11 cellular contexts compared by ENCODE assay signal in genomic region chr11:110311783-110312578, GRCh38. TPM values are rescaled to one million over a fixed set of nuclear protein-coding genes. Genes with fewer than 3 reads are reported as not detected.
DNase-seq lines count a peak whose midpoint lies in the region; ATAC-seq, FAIRE-seq and TF ChIP-seq lines count a peak whose summit lies in the region.
"Had no signal": no experiment of that assay in that cellular context is flagged by ENCODE, and none has a peak within 500 bp of the region (broad histone marks: within the 10 kb centered on the region; RNA-seq: fewer than 3 reads in every experiment).

No MANE protein-coding gene starts in this region.

- intact Hi-C loops in adrenal gland (cut with DNase I), result no loop called here

- H3K4me1 Mint-ChIP-seq in memory B cell, result no peaks in the 10 kb centered on the region

- DNase-seq in EL (peak; percentile 66), adrenal gland (peak in 6 of 7 donors; percentile 46 to 73 (median 62)), memory B cell (ENCODE audit: low spot score in 2 of 2) (no peak), small intestine (no peak), putamen (ENCODE audit: low spot score) (no peak), KG1 (lab: John Stamatoyannopoulos, UW) (no peak)
- DNase-seq: head of caudate nucleus, NCI-H2227 treated with DMSO at 0.1 percent for 48 hours, ovary had no signal

- no peak for FAIRE-seq in small intestine (lab: Jason Lieb, UNC)

- H3K9me3 ChIP-seq in adrenal gland (replicated peaks in 1 of 3) (no peaks in the 10 kb centered on the region), small intestine (ENCODE audit: control insufficient read depth, low read depth) (no peaks in the 10 kb centered on the region)
- H3K9me3 ChIP-seq: ovary had no signal

- no peaks in the 10 kb centered on the region for H3K9me3 Mint-ChIP-seq in memory B cell

- no peaks in the 10 kb centered on the region for H3K36me3 ChIP-seq in adrenal gland (replicated peaks in 1 of 2)
- H3K36me3 ChIP-seq in small intestine (ENCODE audit: control insufficient read depth in 2 of 2, insufficient read depth in 2 of 2, low read length in 2 of 2), result no peaks in the 10 kb centered on the region
- H3K36me3 ChIP-seq: ovary had no signal

- H3K27me3 Mint-ChIP-seq in memory B cell, result no peaks in the 10 kb centered on the region

- ATAC-seq in HG02610 (IDR thresholded peaks at IDR 0.05; ENCODE audit: unreplicated experiment) (peak; percentile 58), memory B cell (ENCODE audit: low read depth) (peak; percentile 77), HG02840 (IDR thresholded peaks at IDR 0.05; ENCODE audit: low FRiP score, unreplicated experiment) (no peak)

- no peak overlapping the region for H3K4me3 ChIP-seq in adrenal gland
- no peak overlapping the region for H3K4me3 ChIP-seq in small intestine (ENCODE audit: low read depth in 1 of 2, low read length in 2 of 2)
- H3K4me3 ChIP-seq: ovary had no signal

- TF ChIP-seq POLR2A in adrenal gland (IDR thresholded peaks at IDR 0.05), result no peak

- H3K4me3 Mint-ChIP-seq in memory B cell, result no peak overlapping the region

- 31 to 42% (median 36%) methylated on average over 3 of the region's 3 CpGs for WGBS in adrenal gland, 4 donors
- 70 to 89% (median 79%) methylated on average over 3 of the region's 3 CpGs for WGBS in small intestine, 3 donors

- peaks cover 22 to 32% of the 10 kb centered on the region in 2 donors for H3K4me1 ChIP-seq in adrenal gland (replicated peaks in 1 of 2)
- no peaks in the 10 kb centered on the region for H3K4me1 ChIP-seq in small intestine (ENCODE audit: control insufficient read depth in 2 of 2, insufficient read depth in 1 of 2, low read depth in 1 of 2, low read length in 1 of 2)

- H3K27ac ChIP-seq in adrenal gland (peak overlapping the region in 4 of 5 donors; percentile 75 to 87 (median 84)), small intestine (ENCODE audit: low read depth in 1 of 2, low read length in 1 of 2) (no peak overlapping the region)

- H3K27me3 ChIP-seq in adrenal gland (no peaks in the 10 kb centered on the region), small intestine (ENCODE audit: control insufficient read depth in 2 of 2, insufficient read depth in 2 of 2, low read length in 2 of 2) (peaks cover 0 to 2% of the 10 kb centered on the region in 2 donors)
- H3K27me3 ChIP-seq: ovary had no signal

- TF ChIP-seq CTCF in adrenal gland (IDR thresholded peaks at IDR 0.05), result no peak

- H3K27ac Mint-ChIP-seq in memory B cell, result no peak overlapping the region

- no peaks in the 10 kb centered on the region for H3K36me3 Mint-ChIP-seq in memory B cell

RNA-seq across cellular contexts. Expression of gene RDX, which starts 15.6 kb away (rescaled TPM):
- total RNA-seq in adrenal gland, result 1,000 to 10,000 TPM in 1 of 8 donors, 100 to 1,000 TPM in 7; 229 to 1,153 (median 673) TPM
- polyA plus RNA-seq in adrenal gland, result 100 to 1,000 TPM in 2 of 3 donors, 10 to 100 TPM in 1; 82.4 to 581 (median 196) TPM
- polyA plus RNA-seq in small intestine, result 1 to 10 TPM; 1.6 to 9.7 (median 3.8) TPM

Comparison
In these comparisons a context has a peak if more than half of its experiments do, and no peak if none do; other contexts are left out.
1. DNase-seq: peak in EL (single experiment) and adrenal gland (6 of 7); none in memory B cell (0 of 2), small intestine (single experiment), putamen (single experiment) and KG1 (single experiment).
2. H3K27ac ChIP-seq: peak in adrenal gland (4 of 5); none in small intestine (0 of 2).
3. RNA of gene RDX, which starts 15.6 kb away (polyA plus RNA-seq): 82.4 to 581 TPM in adrenal gland; 1.6 to 9.7 TPM in small intestine; every median in the first group is over 4 times any median in the second.